Comparison of ENCODE assay signal across 21 cellular contexts in the genomic region with DNA sequence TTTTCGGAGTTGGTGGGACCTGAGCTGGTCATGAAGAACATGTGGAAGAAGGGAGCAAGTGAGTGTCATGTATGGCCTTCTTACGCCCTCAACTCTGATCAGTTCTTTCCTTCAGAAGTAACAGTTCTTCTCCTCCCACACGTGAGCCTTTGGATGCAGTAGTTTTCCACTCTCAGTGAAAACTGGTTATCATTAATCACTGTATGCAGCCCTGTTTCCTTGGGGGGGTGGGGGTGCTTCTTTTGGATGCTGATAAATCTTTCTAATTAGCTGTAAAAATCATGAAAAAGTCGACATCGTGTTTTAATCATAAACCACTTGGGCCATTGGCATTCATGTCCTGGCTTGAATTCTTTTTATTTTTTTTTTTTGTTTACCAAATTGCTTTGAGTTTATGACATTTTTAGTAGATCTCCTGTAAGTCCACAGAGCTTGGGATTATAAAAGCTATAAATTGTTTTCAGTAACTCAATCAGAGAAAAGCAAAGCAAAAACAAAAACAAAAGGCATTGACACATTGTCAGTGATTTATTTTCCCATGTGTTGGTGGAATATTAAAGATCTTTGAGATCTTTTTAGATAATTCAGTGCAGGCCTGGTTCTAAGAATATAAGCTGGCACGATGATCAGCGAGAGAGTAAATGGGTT.
"Had no signal": no experiment of that assay in that cellular context is flagged by ENCODE, and none has a peak within 500 bp of the region (broad histone marks: within the 10 kb centered on the region; RNA-seq: fewer than 3 reads in every experiment).

No MANE protein-coding gene starts in this region.

- H3K27ac ChIP-seq: brain microvascular endothelial cell, coronary artery, heart right ventricle, ovary, right lobe of liver, thyroid gland had no signal

- DNase-seq: activated CD4-positive, alpha-beta T cell treated with anti-CD3 and anti-CD28 coated beads, Interleukin-2, amount 50 U/mL, for 1 hour; activated CD8-positive, alpha-beta memory T cell treated with anti-CD3 and anti-CD28 coated beads, Interleukin-2, amount 50 U/mL, for 4 hours; activated naive CD4-positive, alpha-beta T cell treated with anti-CD3 and anti-CD28 coated beads for 36 hours; activated naive CD8-positive, alpha-beta T cell treated with anti-CD3 and anti-CD28 coated beads, Interleukin-2, amount 50 U/mL, for 24 hours; activated T-cell treated with anti-CD3 and anti-CD28 coated beads, Interleukin-2, amount 50 U/mL, for 4 hours; anterior cingulate cortex; brain microvascular endothelial cell; erythroblast; heart right ventricle; left ventricle myocardium superior; mucosa of descending colon; naive B cell; ovary; right lobe of liver; stimulated activated CD4-positive, alpha-beta T cell treated with anti-CD3 and anti-CD28 coated beads, Interleukin-4, amount 100 ng/mL, for 1 hour; T-helper 1 cell; T-helper 9 cell; thyroid gland had no signal

- H3K4me3 ChIP-seq: coronary artery, heart right ventricle, mucosa of descending colon, ovary, right lobe of liver, smooth muscle cell, thyroid gland had no signal

- ATAC-seq: activated CD4-positive, CD25-positive, alpha-beta regulatory T cell treated with anti-CD3 and anti-CD28 coated beads, Interleukin-2, amount 50 U/mL, for 24 hours; activated naive CD8-positive, alpha-beta T cell treated with anti-CD3 and anti-CD28 coated beads, Interleukin-2, amount 50 U/mL, for 24 hours; activated T-cell treated with anti-CD3 and anti-CD28 coated beads, Interleukin-2, amount 50 U/mL, for 4 hours; heart right ventricle; left ventricle myocardium superior; mucosa of descending colon; right lobe of liver had no signal

- H3K27me3 ChIP-seq: brain microvascular endothelial cell, heart right ventricle, ovary, right lobe of liver, thyroid gland had no signal

- H3K4me2 ChIP-seq: smooth muscle cell had no signal

- H3K36me3 ChIP-seq: brain microvascular endothelial cell, heart right ventricle, ovary, right lobe of liver, thyroid gland had no signal

- H3K9me3 ChIP-seq: mucosa of descending colon, ovary, right lobe of liver, thyroid gland had no signal

- H3K4me1 ChIP-seq: heart right ventricle, thyroid gland had no signal
